Comparison of ENCODE assay signal across 1 cellular context in genomic region chr2:9234680-9235387, GRCh38.
TF ChIP-seq lines count a peak whose summit lies in the region.

No MANE protein-coding gene starts in this region.

TF ChIP-seq in K562, 482 proteins besides CTCF, POLR2A, EP300 and RAD21 (continued from another document and continues in another):
- TF ChIP-seq MGA (IDR thresholded peaks at IDR 0.05) (no peak), ZNF253 (CRISPR knock-in tag; conservative IDR thresholded peaks at IDR 0.05) (no peak), ZBTB17 (CRISPR knock-in tag; IDR thresholded peaks at IDR 0.05) (no peak), POLR2AphosphoS2 (IDR thresholded peaks at IDR 0.05; ENCODE audit: low read length) (no peak), ZKSCAN1 (IDR thresholded peaks at IDR 0.05; ENCODE audit: low read depth, low read length) (no peak), FOXP4 (CRISPR knock-in tag; IDR thresholded peaks at IDR 0.05; ENCODE audit: borderline replicate concordance) (no peak), BCLAF1 (IDR thresholded peaks at IDR 0.05; ENCODE audit: borderline replicate concordance in 1 of 2, control insufficient read depth in 1 of 2, low read depth in 2 of 2, low read length in 1 of 2) (no peak), ZNF232 (CRISPR knock-in tag; IDR thresholded peaks at IDR 0.05) (no peak), MAFG (tag; conservative IDR thresholded peaks at IDR 0.05) (no peak), RBM39 (optimal IDR thresholded peaks at IDR 0.05; ENCODE audit: low read depth, low read length) (no peak), ZNF282 (CRISPR knock-in tag; IDR thresholded peaks at IDR 0.05) (no peak), USF1 (CRISPR knock-in tag; IDR thresholded peaks at IDR 0.05) (no peak), HMG20A (CRISPR knock-in tag; conservative IDR thresholded peaks at IDR 0.05) (no peak), SUPT5H (IDR thresholded peaks at IDR 0.05) (no peak), TSC22D4 (tag; IDR thresholded peaks at IDR 0.05) (no peak), NBN (IDR thresholded peaks at IDR 0.05; ENCODE audit: low read depth) (no peak), CREM (IDR thresholded peaks at IDR 0.05; ENCODE audit: low read depth) (peak; percentile 63), SAP30 (IDR thresholded peaks at IDR 0.05; ENCODE audit: borderline replicate concordance, insufficient read depth, low read depth, low read length, poor library complexity, severe bottlenecking) (no peak), HNRNPH1 (optimal IDR thresholded peaks at IDR 0.05; ENCODE audit: low read depth, low read length) (no peak), L3MBTL2 (IDR thresholded peaks at IDR 0.05) (no peak), DIDO1 (tag; IDR thresholded peaks at IDR 0.05; ENCODE audit: low read depth) (no peak), MYC (IDR thresholded peaks at IDR 0.05; ENCODE audit: low read depth, low read length) (no peak), MYC (CRISPR knock-in tag; IDR thresholded peaks at IDR 0.05; ENCODE audit: borderline replicate concordance, low read depth) (no peak), ZFP1 (CRISPR knock-in tag; IDR thresholded peaks at IDR 0.05) (no peak), SETDB1 (IDR thresholded peaks at IDR 0.05; ENCODE audit: low read length) (no peak), ZKSCAN8 (CRISPR knock-in tag; IDR thresholded peaks at IDR 0.05) (peak; percentile 83), PATZ1 (CRISPR knock-in tag; IDR thresholded peaks at IDR 0.05; ENCODE audit: borderline replicate concordance) (no peak), ZNF511 (CRISPR knock-in tag; IDR thresholded peaks at IDR 0.05) (no peak), ZNF212 (CRISPR knock-in tag; IDR thresholded peaks at IDR 0.05) (no peak), ETS1 (conservative IDR thresholded peaks at IDR 0.05; ENCODE audit: control insufficient read depth, low read depth, low read length) (no peak), FOXM1 (IDR thresholded peaks at IDR 0.05; ENCODE audit: low read depth) (no peak), FOXM1 (CRISPR knock-in tag; IDR thresholded peaks at IDR 0.05; ENCODE audit: low read depth) (no peak), ZNF41 (CRISPR knock-in tag; conservative IDR thresholded peaks at IDR 0.05) (no peak), ZNF277 (CRISPR knock-in tag; IDR thresholded peaks at IDR 0.05; ENCODE audit: borderline replicate concordance) (no peak)
